ENCODE assay signal across 1 cellular context in the genomic region with DNA sequence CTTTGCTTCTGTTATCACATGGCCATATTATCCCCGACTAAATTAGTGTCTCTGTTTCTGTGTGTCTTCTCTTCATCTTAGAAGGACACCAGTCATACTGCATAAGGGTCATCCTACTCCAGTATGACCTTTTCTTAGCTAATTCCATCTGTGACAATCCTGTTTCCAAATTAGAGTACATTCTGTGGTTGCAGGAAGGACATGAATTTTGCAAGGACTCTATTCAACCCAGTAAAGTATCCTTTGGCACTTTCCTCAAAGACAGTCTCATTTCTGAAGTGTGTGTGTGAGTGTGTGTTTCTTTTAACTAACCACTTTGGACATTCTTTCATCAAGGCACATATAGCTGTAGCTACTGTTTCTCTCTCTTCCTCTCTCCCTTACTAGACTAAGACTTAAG.
TF ChIP-seq lines count a peak whose summit lies in the region.

No MANE protein-coding gene starts in this region.

TF ChIP-seq in K562, 482 proteins besides CTCF, POLR2A, EP300 and RAD21 (continued from another document):
- no peak for TF ChIP-seq TCF15 (CRISPR knock-in tag; IDR thresholded peaks at IDR 0.05)
- TF ChIP-seq, protein P1, sequence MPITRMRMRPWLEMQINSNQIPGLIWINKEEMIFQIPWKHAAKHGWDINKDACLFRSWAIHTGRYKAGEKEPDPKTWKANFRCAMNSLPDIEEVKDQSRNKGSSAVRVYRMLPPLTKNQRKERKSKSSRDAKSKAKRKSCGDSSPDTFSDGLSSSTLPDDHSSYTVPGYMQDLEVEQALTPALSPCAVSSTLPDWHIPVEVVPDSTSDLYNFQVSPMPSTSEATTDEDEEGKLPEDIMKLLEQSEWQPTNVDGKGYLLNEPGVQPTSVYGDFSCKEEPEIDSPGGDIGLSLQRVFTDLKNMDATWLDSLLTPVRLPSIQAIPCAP (CRISPR knock-in tag; IDR thresholded peaks at IDR 0.05; ENCODE audit: borderline replicate concordance), result no peak
- TF ChIP-seq ZNF124 (CRISPR knock-in tag; IDR thresholded peaks at IDR 0.05), result no peak
